8 cellular contexts compared by ENCODE assay signal in the genomic region with DNA sequence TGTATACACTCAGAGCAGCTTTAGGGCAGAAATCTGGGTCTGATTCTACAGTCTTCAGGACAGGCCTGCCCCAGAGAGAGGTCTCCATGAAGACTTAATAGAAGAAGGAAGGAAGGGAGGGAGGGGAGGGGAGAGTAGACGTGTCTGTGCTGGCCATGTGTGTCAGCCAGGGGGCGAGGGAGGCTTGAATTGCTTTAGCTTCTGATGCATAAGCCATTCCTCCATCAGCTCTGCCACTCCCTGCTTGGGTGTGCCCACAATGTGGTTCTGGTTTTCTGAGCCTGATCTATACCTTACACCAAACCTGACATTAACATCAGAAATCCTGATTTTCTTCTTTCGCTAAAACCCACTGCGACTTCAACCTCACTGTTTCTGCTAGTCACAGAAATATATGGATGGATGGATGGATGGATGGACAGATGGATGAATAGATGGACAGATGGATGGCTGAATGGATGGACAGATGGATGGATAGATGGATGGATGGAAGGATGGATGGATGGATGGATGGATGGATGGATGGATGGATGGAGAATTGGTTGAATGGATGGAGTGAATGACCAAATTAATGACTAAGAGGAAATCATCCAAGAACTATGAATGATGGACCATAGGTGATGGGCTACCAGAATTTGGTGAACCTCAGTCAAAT. TPM values are rescaled to one million over a fixed set of nuclear protein-coding genes. Genes with fewer than 3 reads are reported as not detected.
DNase-seq lines count a peak whose midpoint lies in the region; ATAC-seq, FAIRE-seq and TF ChIP-seq lines count a peak whose summit lies in the region.

No MANE protein-coding gene starts in this region.

- intact Hi-C loops in Right ventricle myocardium superior (cut with DNase I), result no loop called here

- ATAC-seq in Right ventricle myocardium superior (ENCODE audit: poor library complexity), result no peak
- ATAC-seq in GM18520 (IDR thresholded peaks at IDR 0.05; ENCODE audit: unreplicated experiment), result no peak

- peak; percentile 90 for FAIRE-seq in keratinocyte (lab: Jason Lieb, UNC)

- no peaks in the 10 kb centered on the region for H3K9me1 ChIP-seq in keratinocyte (ENCODE audit: control insufficient read depth, extremely low read depth, insufficient read depth, low read length)

- H3K4me3 ChIP-seq in cardiac muscle cell, result no peak overlapping the region
- H3K4me3 ChIP-seq in astrocyte of the cerebellum (ENCODE audit: low read depth, low read length), result no peak overlapping the region
- no peak overlapping the region for H3K4me3 ChIP-seq in keratinocyte (ENCODE audit: control insufficient read depth in 2 of 3, extremely low read depth in 1 of 3, insufficient read depth in 2 of 3, low read depth in 1 of 3, low read length in 3 of 3)

- H3K27ac ChIP-seq in cardiac muscle cell (no peak overlapping the region), keratinocyte (ENCODE audit: control insufficient read depth, insufficient read depth, low read length) (peak overlapping the region; percentile 67)

- H3K9ac ChIP-seq in keratinocyte (ENCODE audit: control insufficient read depth, extremely low read depth, insufficient read depth, low read length), result peak overlapping the region; percentile 42

- H3K9me3 ChIP-seq in cardiac muscle cell (ENCODE audit: low read depth) (no peaks in the 10 kb centered on the region), keratinocyte (ENCODE audit: control insufficient read depth, low read depth, low read length) (no peaks in the 10 kb centered on the region)

- H3K79me2 ChIP-seq in keratinocyte (ENCODE audit: control insufficient read depth, insufficient read depth, low read length), result no peaks in the 10 kb centered on the region

- peak overlapping the region; percentile 37 for H3K4me2 ChIP-seq in keratinocyte (ENCODE audit: control insufficient read depth, extremely low read depth, insufficient read depth, low read depth, low read length)

- DNase-seq in cardiac muscle cell (ENCODE audit: low read depth in 1 of 2, low spot score in 1 of 2) (peak in 1 of 2 donors; percentile 72), Right ventricle myocardium superior (no peak), astrocyte of the cerebellum (ENCODE audit: low read depth) (no peak), keratinocyte (ENCODE audit: low read depth, low spot score) (no peak), NK-92 (lab: John Stamatoyannopoulos, UW; ENCODE audit: unreplicated experiment) (no peak), NCI-H345 treated with DMSO at 0.1 percent for 48 hours (lab: John Stamatoyannopoulos, UW; ENCODE audit: unreplicated experiment) (no peak), GOT3 (lab: John Stamatoyannopoulos, UW) (no peak)

- in situ Hi-C loops in astrocyte of the cerebellum (cut with HindIII; ENCODE audit: low sequenced_read_pairs), result loop anchor here (10.0 kb wide), 1 partner anchor 155 kb away; no protein-coding TSS in a partner anchor

- H3K36me3 ChIP-seq in cardiac muscle cell (no peaks in the 10 kb centered on the region), keratinocyte (ENCODE audit: control insufficient read depth in 2 of 2, extremely low read depth in 1 of 2, insufficient read depth in 2 of 2, low read length in 2 of 2) (no peaks in the 10 kb centered on the region)

- dilution Hi-C loops in keratinocyte (cut with MboI; ENCODE audit: extremely low pct_ligation_motif_present, low sequenced_read_pairs), result no loop called here

- no peak overlapping the region for H2AFZ ChIP-seq in keratinocyte (ENCODE audit: control insufficient read depth, low read length)

- H3K27me3 ChIP-seq in cardiac muscle cell, result no peaks in the 10 kb centered on the region
- no peaks in the 10 kb centered on the region for H3K27me3 ChIP-seq in keratinocyte (ENCODE audit: control insufficient read depth, extremely low read depth, insufficient read depth, low read length)

- no peaks in the 10 kb centered on the region for H4K20me1 ChIP-seq in keratinocyte (ENCODE audit: control insufficient read depth, extremely low read depth, insufficient read depth, low read length)

- H3K4me1 ChIP-seq in cardiac muscle cell (ENCODE audit: low read depth), result peaks cover 11% of the 10 kb centered on the region
- H3K4me1 ChIP-seq in keratinocyte (ENCODE audit: control insufficient read depth, extremely low read depth, insufficient read depth, low read length), result peaks cover 55% of the 10 kb centered on the region

- peak; percentile 41 for TF ChIP-seq CTCF in cardiac muscle cell (IDR thresholded peaks at IDR 0.05; ENCODE audit: low read depth, low read length)
- peak; percentile 32 for TF ChIP-seq CTCF in astrocyte of the cerebellum (IDR thresholded peaks at IDR 0.05; ENCODE audit: low read depth, low read length, missing control alignments)
- TF ChIP-seq CTCF in keratinocyte (optimal IDR thresholded peaks at IDR 0.05 in 1 of 3, IDR thresholded peaks at IDR 0.05 in 1 of 3, conservative IDR thresholded peaks at IDR 0.05 in 1 of 3; ENCODE audit: extremely low read depth in 1 of 3, insufficient read depth in 2 of 3, low read length in 3 of 3), result peak; percentile 37 to 73 (median 72)

RNA-seq across cellular contexts. Expression of a gene that starts 56.5 kb away (rescaled TPM):
- total RNA-seq in cardiac muscle cell, result 15.9 and 20.5 TPM in 2 replicates
- polyA plus RNA-seq in cardiac muscle cell, result 11.3 and 11.8 TPM in 2 replicates
- 17.3 TPM for total RNA-seq in Right ventricle myocardium superior
- 2.1 to 2.7 TPM (median 2.5 TPM) in 3 replicates for polyA plus RNA-seq in keratinocyte
- 0.79 TPM for polyA plus RNA-seq in keratinocyte (2011; ENCODE audit: low read depth)
- polyA plus RNA-seq in keratinocyte (2011; cell fraction: cytosol; rRNA removed), result 1.6 and 2.6 TPM in 2 replicates
- 2.6 and 3.9 TPM in 2 replicates for polyA plus RNA-seq in keratinocyte (2011; cell fraction: nucleus; rRNA removed)
- 1.7 and 2.4 TPM in 2 replicates for polyA plus RNA-seq in keratinocyte (2012; ENCODE audit: low replicate concordance)
- polyA minus RNA-seq in keratinocyte, result 2.3 to 5.2 TPM (median 3.2 TPM) in 3 replicates
- polyA minus RNA-seq in keratinocyte (2011; cell fraction: cytosol; rRNA and poly(A)+ RNA removed), result 7.5 TPM
- 2.9 and 3.2 TPM in 2 replicates for polyA minus RNA-seq in keratinocyte (2011; cell fraction: nucleus; rRNA and poly(A)+ RNA removed)
